Comparison of ENCODE assay signal across 1 cellular context in the genomic region with DNA sequence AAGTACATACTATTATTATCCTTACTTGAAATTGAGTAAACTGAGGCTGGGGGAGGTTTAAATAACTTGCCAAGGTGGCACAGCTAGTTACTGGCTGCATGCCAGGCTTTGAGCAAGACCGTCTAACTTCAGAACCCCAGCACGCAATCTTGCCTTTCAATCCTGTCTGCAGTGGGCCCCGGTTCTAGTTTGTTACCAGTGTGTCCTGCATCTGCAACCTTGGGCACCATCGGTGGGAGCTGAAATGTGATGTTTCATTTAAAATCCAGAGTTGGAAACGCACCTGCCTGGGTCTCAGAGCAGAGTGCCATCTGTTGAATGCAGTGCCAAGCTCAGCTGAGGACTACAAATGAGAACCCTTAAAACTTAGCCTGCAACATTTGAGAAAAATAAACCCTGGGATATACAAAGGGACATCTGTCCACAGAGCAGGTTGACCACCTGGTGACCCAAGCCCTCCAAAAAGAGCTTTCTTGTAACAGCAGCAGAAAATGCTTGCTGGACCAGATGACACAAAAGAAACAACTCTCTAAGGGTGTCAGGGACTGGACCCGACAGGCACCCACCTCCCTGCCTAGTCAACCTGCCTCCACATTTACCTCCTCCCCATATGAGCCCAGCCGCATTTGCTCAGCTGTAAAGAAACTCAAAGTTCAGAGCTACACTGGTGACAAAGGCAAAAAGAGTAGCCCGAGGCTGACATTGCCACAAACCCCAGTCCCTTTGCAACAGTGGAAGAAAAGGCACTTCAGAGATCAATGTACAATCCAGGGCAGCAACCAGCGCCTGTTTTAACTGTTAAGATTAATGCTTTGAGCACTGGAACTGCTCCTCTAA.
TF ChIP-seq lines count a peak whose summit lies in the region.

No MANE protein-coding gene starts in this region.

TF ChIP-seq in HepG2, 621 proteins besides CTCF, POLR2A, EP300 and RAD21 (continued from another document and continues in another):
- TF ChIP-seq, protein P1, sequence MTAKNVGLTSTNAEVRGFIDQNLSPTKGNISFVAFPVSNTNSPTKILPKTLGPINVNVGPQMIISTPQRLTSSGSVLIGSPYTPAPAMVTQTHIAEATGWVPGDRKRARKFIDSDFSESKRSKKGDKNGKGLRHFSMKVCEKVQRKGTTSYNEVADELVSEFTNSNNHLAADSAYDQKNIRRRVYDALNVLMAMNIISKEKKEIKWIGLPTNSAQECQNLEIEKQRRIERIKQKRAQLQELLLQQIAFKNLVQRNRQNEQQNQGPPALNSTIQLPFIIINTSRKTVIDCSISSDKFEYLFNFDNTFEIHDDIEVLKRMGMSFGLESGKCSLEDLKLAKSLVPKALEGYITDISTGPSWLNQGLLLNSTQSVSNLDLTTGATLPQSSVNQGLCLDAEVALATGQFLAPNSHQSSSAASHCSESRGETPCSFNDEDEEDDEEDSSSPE (CRISPR knock-in tag; IDR thresholded peaks at IDR 0.05), result peak; percentile 12; the same call in 1 of the 2 replicates
- TF ChIP-seq, protein P2, sequence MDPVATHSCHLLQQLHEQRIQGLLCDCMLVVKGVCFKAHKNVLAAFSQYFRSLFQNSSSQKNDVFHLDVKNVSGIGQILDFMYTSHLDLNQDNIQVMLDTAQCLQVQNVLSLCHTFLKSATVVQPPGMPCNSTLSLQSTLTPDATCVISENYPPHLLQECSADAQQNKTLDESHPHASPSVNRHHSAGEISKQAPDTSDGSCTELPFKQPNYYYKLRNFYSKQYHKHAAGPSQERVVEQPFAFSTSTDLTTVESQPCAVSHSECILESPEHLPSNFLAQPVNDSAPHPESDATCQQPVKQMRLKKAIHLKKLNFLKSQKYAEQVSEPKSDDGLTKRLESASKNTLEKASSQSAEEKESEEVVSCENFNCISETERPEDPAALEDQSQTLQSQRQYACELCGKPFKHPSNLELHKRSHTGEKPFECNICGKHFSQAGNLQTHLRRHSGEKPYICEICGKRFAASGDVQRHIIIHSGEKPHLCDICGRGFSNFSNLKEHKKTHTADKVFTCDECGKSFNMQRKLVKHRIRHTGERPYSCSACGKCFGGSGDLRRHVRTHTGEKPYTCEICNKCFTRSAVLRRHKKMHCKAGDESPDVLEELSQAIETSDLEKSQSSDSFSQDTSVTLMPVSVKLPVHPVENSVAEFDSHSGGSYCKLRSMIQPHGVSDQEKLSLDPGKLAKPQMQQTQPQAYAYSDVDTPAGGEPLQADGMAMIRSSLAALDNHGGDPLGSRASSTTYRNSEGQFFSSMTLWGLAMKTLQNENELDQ (CRISPR knock-in tag; IDR thresholded peaks at IDR 0.05; ENCODE audit: borderline replicate concordance), result no peak
- TF ChIP-seq ATF7-NPFF (CRISPR knock-in tag; IDR thresholded peaks at IDR 0.05; ENCODE audit: low read depth) (no peak), ZNF17 (CRISPR knock-in tag; IDR thresholded peaks at IDR 0.05) (no peak), ZMAT3 (CRISPR knock-in tag; conservative IDR thresholded peaks at IDR 0.05) (no peak), NKX3-1 (CRISPR knock-in tag; IDR thresholded peaks at IDR 0.05) (no peak), BRCA1 (CRISPR knock-in tag; IDR thresholded peaks at IDR 0.05) (no peak), ZNF24 (IDR thresholded peaks at IDR 0.05) (no peak), MEIS1 (CRISPR knock-in tag; IDR thresholded peaks at IDR 0.05; ENCODE audit: borderline replicate concordance) (peak; percentile 70), ZNF563 (CRISPR knock-in tag; IDR thresholded peaks at IDR 0.05) (no peak), CREM (IDR thresholded peaks at IDR 0.05) (no peak), CREM (CRISPR knock-in tag; IDR thresholded peaks at IDR 0.05) (no peak), HOXA3 (CRISPR knock-in tag; IDR thresholded peaks at IDR 0.05) (no peak), ATRX (CRISPR knock-in tag; IDR thresholded peaks at IDR 0.05; ENCODE audit: borderline replicate concordance) (no peak), NRL (CRISPR knock-in tag; IDR thresholded peaks at IDR 0.05; ENCODE audit: borderline replicate concordance) (no peak), ZNF720 (CRISPR knock-in tag; IDR thresholded peaks at IDR 0.05) (no peak), ZNF883 (CRISPR knock-in tag; IDR thresholded peaks at IDR 0.05; ENCODE audit: not compliant biosample characterization) (no peak), PTBP1 (IDR thresholded peaks at IDR 0.05; ENCODE audit: low read depth, low read length, poor library complexity, severe bottlenecking) (no peak), ZNF772 (CRISPR knock-in tag; IDR thresholded peaks at IDR 0.05) (no peak), KDM3A (CRISPR knock-in tag; IDR thresholded peaks at IDR 0.05; ENCODE audit: low read depth) (no peak), ZNF746 (CRISPR knock-in tag; IDR thresholded peaks at IDR 0.05) (no peak; the same call in 1 of the 2 replicates), MIXL1 (CRISPR knock-in tag; IDR thresholded peaks at IDR 0.05) (peak; percentile 33; the same call in 1 of the 2 replicates)
- TF ChIP-seq, protein P3, sequence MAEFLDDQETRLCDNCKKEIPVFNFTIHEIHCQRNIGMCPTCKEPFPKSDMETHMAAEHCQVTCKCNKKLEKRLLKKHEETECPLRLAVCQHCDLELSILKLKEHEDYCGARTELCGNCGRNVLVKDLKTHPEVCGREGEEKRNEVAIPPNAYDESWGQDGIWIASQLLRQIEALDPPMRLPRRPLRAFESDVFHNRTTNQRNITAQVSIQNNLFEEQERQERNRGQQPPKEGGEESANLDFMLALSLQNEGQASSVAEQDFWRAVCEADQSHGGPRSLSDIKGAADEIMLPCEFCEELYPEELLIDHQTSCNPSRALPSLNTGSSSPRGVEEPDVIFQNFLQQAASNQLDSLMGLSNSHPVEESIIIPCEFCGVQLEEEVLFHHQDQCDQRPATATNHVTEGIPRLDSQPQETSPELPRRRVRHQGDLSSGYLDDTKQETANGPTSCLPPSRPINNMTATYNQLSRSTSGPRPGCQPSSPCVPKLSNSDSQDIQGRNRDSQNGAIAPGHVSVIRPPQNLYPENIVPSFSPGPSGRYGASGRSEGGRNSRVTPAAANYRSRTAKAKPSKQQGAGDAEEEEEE (CRISPR knock-in tag; IDR thresholded peaks at IDR 0.05; ENCODE audit: borderline replicate concordance), result no peak
- TF ChIP-seq, protein P4, sequence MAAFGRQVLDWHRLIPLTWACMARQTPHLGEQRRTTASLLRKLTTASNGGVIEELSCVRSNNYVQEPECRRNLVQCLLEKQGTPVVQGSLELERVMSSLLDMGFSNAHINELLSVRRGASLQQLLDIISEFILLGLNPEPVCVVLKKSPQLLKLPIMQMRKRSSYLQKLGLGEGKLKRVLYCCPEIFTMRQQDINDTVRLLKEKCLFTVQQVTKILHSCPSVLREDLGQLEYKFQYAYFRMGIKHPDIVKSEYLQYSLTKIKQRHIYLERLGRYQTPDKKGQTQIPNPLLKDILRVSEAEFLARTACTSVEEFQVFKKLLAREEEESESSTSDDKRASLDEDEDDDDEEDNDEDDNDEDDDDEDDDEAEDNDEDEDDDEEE (CRISPR knock-in tag; IDR thresholded peaks at IDR 0.05), result no peak
- TF ChIP-seq, protein P5, sequence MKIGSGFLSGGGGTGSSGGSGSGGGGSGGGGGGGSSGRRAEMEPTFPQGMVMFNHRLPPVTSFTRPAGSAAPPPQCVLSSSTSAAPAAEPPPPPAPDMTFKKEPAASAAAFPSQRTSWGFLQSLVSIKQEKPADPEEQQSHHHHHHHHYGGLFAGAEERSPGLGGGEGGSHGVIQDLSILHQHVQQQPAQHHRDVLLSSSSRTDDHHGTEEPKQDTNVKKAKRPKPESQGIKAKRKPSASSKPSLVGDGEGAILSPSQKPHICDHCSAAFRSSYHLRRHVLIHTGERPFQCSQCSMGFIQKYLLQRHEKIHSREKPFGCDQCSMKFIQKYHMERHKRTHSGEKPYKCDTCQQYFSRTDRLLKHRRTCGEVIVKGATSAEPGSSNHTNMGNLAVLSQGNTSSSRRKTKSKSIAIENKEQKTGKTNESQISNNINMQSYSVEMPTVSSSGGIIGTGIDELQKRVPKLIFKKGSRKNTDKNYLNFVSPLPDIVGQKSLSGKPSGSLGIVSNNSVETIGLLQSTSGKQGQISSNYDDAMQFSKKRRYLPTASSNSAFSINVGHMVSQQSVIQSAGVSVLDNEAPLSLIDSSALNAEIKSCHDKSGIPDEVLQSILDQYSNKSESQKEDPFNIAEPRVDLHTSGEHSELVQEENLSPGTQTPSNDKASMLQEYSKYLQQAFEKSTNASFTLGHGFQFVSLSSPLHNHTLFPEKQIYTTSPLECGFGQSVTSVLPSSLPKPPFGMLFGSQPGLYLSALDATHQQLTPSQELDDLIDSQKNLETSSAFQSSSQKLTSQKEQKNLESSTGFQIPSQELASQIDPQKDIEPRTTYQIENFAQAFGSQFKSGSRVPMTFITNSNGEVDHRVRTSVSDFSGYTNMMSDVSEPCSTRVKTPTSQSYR (CRISPR knock-in tag; IDR thresholded peaks at IDR 0.05; ENCODE audit: borderline replicate concordance), result no peak
- TF ChIP-seq, protein P6, sequence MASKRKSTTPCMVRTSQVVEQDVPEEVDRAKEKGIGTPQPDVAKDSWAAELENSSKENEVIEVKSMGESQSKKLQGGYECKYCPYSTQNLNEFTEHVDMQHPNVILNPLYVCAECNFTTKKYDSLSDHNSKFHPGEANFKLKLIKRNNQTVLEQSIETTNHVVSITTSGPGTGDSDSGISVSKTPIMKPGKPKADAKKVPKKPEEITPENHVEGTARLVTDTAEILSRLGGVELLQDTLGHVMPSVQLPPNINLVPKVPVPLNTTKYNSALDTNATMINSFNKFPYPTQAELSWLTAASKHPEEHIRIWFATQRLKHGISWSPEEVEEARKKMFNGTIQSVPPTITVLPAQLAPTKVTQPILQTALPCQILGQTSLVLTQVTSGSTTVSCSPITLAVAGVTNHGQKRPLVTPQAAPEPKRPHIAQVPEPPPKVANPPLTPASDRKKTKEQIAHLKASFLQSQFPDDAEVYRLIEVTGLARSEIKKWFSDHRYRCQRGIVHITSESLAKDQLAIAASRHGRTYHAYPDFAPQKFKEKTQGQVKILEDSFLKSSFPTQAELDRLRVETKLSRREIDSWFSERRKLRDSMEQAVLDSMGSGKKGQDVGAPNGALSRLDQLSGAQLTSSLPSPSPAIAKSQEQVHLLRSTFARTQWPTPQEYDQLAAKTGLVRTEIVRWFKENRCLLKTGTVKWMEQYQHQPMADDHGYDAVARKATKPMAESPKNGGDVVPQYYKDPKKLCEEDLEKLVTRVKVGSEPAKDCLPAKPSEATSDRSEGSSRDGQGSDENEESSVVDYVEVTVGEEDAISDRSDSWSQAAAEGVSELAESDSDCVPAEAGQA (IDR thresholded peaks at IDR 0.05; ENCODE audit: low read depth), result no peak
- TF ChIP-seq, protein P6 (CRISPR knock-in tag; IDR thresholded peaks at IDR 0.05; ENCODE audit: borderline replicate concordance), result no peak
- TF ChIP-seq, protein P7, sequence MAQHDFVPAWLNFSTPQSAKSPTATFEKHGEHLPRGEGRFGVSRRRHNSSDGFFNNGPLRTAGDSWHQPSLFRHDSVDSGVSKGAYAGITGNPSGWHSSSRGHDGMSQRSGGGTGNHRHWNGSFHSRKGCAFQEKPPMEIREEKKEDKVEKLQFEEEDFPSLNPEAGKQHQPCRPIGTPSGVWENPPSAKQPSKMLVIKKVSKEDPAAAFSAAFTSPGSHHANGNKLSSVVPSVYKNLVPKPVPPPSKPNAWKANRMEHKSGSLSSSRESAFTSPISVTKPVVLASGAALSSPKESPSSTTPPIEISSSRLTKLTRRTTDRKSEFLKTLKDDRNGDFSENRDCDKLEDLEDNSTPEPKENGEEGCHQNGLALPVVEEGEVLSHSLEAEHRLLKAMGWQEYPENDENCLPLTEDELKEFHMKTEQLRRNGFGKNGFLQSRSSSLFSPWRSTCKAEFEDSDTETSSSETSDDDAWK (CRISPR knock-in tag; IDR thresholded peaks at IDR 0.05), result no peak
- TF ChIP-seq, protein P8, sequence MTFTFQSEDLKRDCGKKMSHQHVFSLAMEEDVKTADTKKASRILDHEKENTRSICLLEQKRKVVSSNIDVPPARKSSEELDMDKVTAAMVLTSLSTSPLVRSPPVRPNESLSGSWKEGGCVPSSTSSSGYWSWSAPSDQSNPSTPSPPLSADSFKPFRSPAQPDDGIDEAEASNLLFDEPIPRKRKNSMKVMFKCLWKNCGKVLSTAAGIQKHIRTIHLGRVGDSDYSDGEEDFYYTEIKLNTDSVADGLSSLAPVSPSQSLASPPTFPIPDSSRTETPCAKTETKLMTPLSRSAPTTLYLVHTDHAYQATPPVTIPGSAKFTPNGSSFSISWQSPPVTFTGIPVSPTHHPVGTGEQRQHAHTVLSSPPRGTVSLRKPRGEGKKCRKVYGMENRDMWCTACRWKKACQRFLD (CRISPR knock-in tag; IDR thresholded peaks at IDR 0.05; ENCODE audit: borderline replicate concordance), result no peak
- TF ChIP-seq, protein P9, sequence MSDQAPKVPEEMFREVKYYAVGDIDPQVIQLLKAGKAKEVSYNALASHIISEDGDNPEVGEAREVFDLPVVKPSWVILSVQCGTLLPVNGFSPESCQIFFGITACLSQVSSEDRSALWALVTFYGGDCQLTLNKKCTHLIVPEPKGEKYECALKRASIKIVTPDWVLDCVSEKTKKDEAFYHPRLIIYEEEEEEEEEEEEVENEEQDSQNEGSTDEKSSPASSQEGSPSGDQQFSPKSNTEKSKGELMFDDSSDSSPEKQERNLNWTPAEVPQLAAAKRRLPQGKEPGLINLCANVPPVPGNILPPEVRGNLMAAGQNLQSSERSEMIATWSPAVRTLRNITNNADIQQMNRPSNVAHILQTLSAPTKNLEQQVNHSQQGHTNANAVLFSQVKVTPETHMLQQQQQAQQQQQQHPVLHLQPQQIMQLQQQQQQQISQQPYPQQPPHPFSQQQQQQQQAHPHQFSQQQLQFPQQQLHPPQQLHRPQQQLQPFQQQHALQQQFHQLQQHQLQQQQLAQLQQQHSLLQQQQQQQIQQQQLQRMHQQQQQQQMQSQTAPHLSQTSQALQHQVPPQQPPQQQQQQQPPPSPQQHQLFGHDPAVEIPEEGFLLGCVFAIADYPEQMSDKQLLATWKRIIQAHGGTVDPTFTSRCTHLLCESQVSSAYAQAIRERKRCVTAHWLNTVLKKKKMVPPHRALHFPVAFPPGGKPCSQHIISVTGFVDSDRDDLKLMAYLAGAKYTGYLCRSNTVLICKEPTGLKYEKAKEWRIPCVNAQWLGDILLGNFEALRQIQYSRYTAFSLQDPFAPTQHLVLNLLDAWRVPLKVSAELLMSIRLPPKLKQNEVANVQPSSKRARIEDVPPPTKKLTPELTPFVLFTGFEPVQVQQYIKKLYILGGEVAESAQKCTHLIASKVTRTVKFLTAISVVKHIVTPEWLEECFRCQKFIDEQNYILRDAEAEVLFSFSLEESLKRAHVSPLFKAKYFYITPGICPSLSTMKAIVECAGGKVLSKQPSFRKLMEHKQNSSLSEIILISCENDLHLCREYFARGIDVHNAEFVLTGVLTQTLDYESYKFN (CRISPR knock-in tag; conservative IDR thresholded peaks at IDR 0.05), result no peak; the same call in 1 of the 2 replicates
